ENCODE assay signal across 8 cellular contexts in genomic region chr15:42273900-42274692, GRCh38. TPM values are rescaled to one million over a fixed set of nuclear protein-coding genes. Genes with fewer than 3 reads are reported as not detected.
A peak's percentile ranks its signal among the peaks of the same experiment; 100 is the strongest.
DNase-seq lines count a peak whose midpoint lies in the region; ATAC-seq, FAIRE-seq and TF ChIP-seq lines count a peak whose summit lies in the region.

No MANE protein-coding gene starts in this region.

- H3K9me3 Mint-ChIP-seq in neural crest cell, result no peaks in the 10 kb centered on the region

- no peak for FAIRE-seq in A549 (lab: Jason Lieb, UNC)
- FAIRE-seq in RCC 7860 (lab: Jason Lieb, UNC), result no peak

- intact Hi-C loops in stomach (cut with DNase I; ENCODE audit: low total_unique reads), result no loop called here

- no peak for TF ChIP-seq EP300 in A549 (IDR thresholded peaks at IDR 0.05)
- no peak for TF ChIP-seq EP300 in stomach (IDR thresholded peaks at IDR 0.05)

- TF ChIP-seq RAD21 in A549 (conservative IDR thresholded peaks at IDR 0.05 in 1 of 2, IDR thresholded peaks at IDR 0.05 in 1 of 2), result no peak

- CTCF ChIA-PET in A549 (lab: Yijun Ruan, JAX), result interaction anchor here (0.5 kb wide), 1 partner anchor 709 kb away, joined by 3 read pairs; no protein-coding TSS in a partner anchor

- POLR2A ChIA-PET in A549 (lab: Yijun Ruan, JAX), result interaction anchor here (0.9 to 2.2 kb wide), 17 partner anchors 9 to 500 kb away, joined by 3 to 15 read pairs (median 4); partner anchors contain the start of genes MAPKBP1, SNAP23, STARD9 and VPS39

- no peaks in the 10 kb centered on the region for H3K27me3 ChIP-seq in stomach

- ATAC-seq in A549, result peak; percentile 39 to 65
- peak; percentile 25 for ATAC-seq in GM18907 (IDR thresholded peaks at IDR 0.05; ENCODE audit: unreplicated experiment)
- ATAC-seq in HG03442 (IDR thresholded peaks at IDR 0.05; ENCODE audit: unreplicated experiment), result peak; percentile 9

- H3K27me3 Mint-ChIP-seq in neural crest cell (ENCODE audit: low read depth), result no peaks in the 10 kb centered on the region

- no peak for TF ChIP-seq POLR2A in A549 (IDR thresholded peaks at IDR 0.05; ENCODE audit: low read length)
- TF ChIP-seq POLR2A in stomach (IDR thresholded peaks at IDR 0.05), result no peak

- peak overlapping the region; percentile 96 to 99 for H3K27ac ChIP-seq in A549
- H3K27ac ChIP-seq in stomach, result peak overlapping the region; percentile 96 to 100 (median 99)

- H3K4me1 Mint-ChIP-seq in neural crest cell, result peaks cover 56% of the 10 kb centered on the region

- 0 out of 3 replicates have a peak, but pooled peaks cover 13% of the 10 kb centered on the region for H3K4me1 ChIP-seq in A549
- peaks cover 34 to 56% (median 48%) of the 10 kb centered on the region in 4 donors for H3K4me1 ChIP-seq in stomach

- peaks cover 0 to 17% (median 10%) of the 10 kb centered on the region in 4 donors for H3K36me3 ChIP-seq in stomach

- 4% methylated on average over 25 of the region's 26 CpGs for WGBS in A549 (ENCODE audit: missing lambda C conversion rate)
- 1 to 2% (median 1%) methylated on average over 26 of the region's 26 CpGs for WGBS in stomach, 5 donors

- no peaks in the 10 kb centered on the region for H3K36me3 Mint-ChIP-seq in neural crest cell (ENCODE audit: low read depth)

- H3K27ac Mint-ChIP-seq in neural crest cell (ENCODE audit: unreplicated experiment), result peak overlapping the region; percentile 97

- H3K4me3 ChIP-seq in A549 (peak overlapping the region; percentile 92), fibroblast of villous mesenchyme (ENCODE audit: low read depth, low read length) (peak overlapping the region; percentile 85), stomach (peak overlapping the region; percentile 56 to 76 (median 68))

- H3K4me2 ChIP-seq in A549, result peak overlapping the region; percentile 95

- peak; percentile 13 to 39 for DNase-seq in A549 (ENCODE audit: low read depth in 1 of 2, low spot score in 1 of 2)
- peak; percentile 25 for DNase-seq in RCC 7860 (ENCODE audit: low spot score)
- DNase-seq in activated effector memory CD4-positive, alpha-beta T cell treated with Interleukin-2 at 50 U/mL for 16 hours, result peak; percentile 55
- peak; percentile 75 for DNase-seq in fibroblast of villous mesenchyme (ENCODE audit: low read depth)
- peak; percentile 23 for DNase-seq in neural crest cell (ENCODE audit: low read depth, low spot score)
- peak; percentile 70 for DNase-seq in stomach

- H3K9me3 ChIP-seq in A549, result no peaks in the 10 kb centered on the region
- no peaks in the 10 kb centered on the region for H3K9me3 ChIP-seq in stomach

- TF ChIP-seq CTCF in A549 (IDR thresholded peaks at IDR 0.05) (no peak), fibroblast of villous mesenchyme (IDR thresholded peaks at IDR 0.05; ENCODE audit: insufficient read depth, low read depth, low read length) (no peak), neural crest cell (conservative IDR thresholded peaks at IDR 0.05) (no peak), stomach (IDR thresholded peaks at IDR 0.05) (no peak)

- peak overlapping the region; percentile 100 for H3K4me3 Mint-ChIP-seq in neural crest cell

TF ChIP-seq in A549, 52 proteins besides CTCF, POLR2A, EP300 and RAD21:
- TF ChIP-seq ESRRA (IDR thresholded peaks at IDR 0.05; ENCODE audit: borderline replicate concordance, low read length) (no peak), MAFK (IDR thresholded peaks at IDR 0.05; ENCODE audit: partially characterized antibody) (peak; percentile 15)

RNA-seq across cellular contexts. Expression of gene TMEM87A, which starts 0.9 kb away (rescaled TPM):
- polyA plus RNA-seq in A549 (2011; rRNA removed), result 40.6 and 49.8 TPM in 2 replicates
- 9.3 and 9.4 TPM in 2 replicates for polyA plus RNA-seq in A549 (2012; cell fraction: cytosol; rRNA removed)
- 7.9 and 9.8 TPM in 2 replicates for polyA plus RNA-seq in A549 (2012; cell fraction: nucleus; rRNA removed)
- polyA plus RNA-seq in A549 (2017; fragmentation: RNase III; extraction: RNeasy Plus Mini Kit Qiagen cat#74134 plus additional on column Dnase treatment), result 29.8 to 30.7 TPM (median 30.3 TPM) in 3 replicates
- 33.8 and 38.9 TPM in 2 replicates for polyA minus RNA-seq in A549 (2011; rRNA and poly(A)+ RNA removed)
- total RNA-seq in fibroblast of villous mesenchyme, result 70.9 and 79.9 TPM in 2 replicates
- 33.0 and 34.8 TPM in 2 replicates for total RNA-seq in neural crest cell
- total RNA-seq in stomach, result 100 to 1,000 TPM in 1 of 5 donors, 10 to 100 TPM in 4; 12.3 to 128 (median 42.3) TPM
- polyA plus RNA-seq in stomach, result 10 to 100 TPM; 11.8 to 25.7 (median 19.3) TPM

RNA-seq across cellular contexts. Expression of gene GANC, which starts 1.1 kb away (rescaled TPM):
- polyA plus RNA-seq in A549 (2011; rRNA removed) (9.4 and 11.3 TPM in 2 replicates), A549 (2017; fragmentation: RNase III; extraction: RNeasy Plus Mini Kit Qiagen cat#74134 plus additional on column Dnase treatment) (6.9 to 8.0 TPM (median 7.8 TPM) in 3 replicates), stomach (1 to 10 TPM; 5.2 to 7.3 (median 5.3) TPM)
- 2.7 and 2.8 TPM in 2 replicates for polyA plus RNA-seq in A549 (2012; cell fraction: cytosol; rRNA removed)
- polyA plus RNA-seq in A549 (2012; cell fraction: nucleus; rRNA removed), result 2.8 and 4.0 TPM in 2 replicates
- polyA minus RNA-seq in A549 (2011; rRNA and poly(A)+ RNA removed), result 10.2 and 11.4 TPM in 2 replicates
- total RNA-seq in fibroblast of villous mesenchyme (22.5 and 25.5 TPM in 2 replicates), neural crest cell (15.2 and 17.1 TPM in 2 replicates), stomach (10 to 100 TPM; 10.1 to 77.6 (median 26.6) TPM)

Comparison
In these comparisons a context has a peak if more than half of its experiments do, and no peak if none do; other contexts are left out.
1. Peak in every context shown above with its lines: DNase-seq, ATAC-seq, H3K4me3 ChIP-seq and H3K27ac ChIP-seq.
2. DNase-seq: peak in every context shown above with its lines; median percentile 75 in fibroblast of villous mesenchyme; 70 in stomach; 55 in activated effector memory CD4-positive, alpha-beta T cell treated with Interleukin-2 at 50 U/mL for 16 hours; 26 in A549; 25 in RCC 7860; 23 in neural crest cell.